ENCODE assay signal across 8 cellular contexts in genomic region chr6:111551521-111552231, GRCh38. TPM values are rescaled to one million over a fixed set of nuclear protein-coding genes. Genes with fewer than 3 reads are reported as not detected.
A peak's percentile ranks its signal among the peaks of the same experiment; 100 is the strongest.
DNase-seq lines count a peak whose midpoint lies in the region; ATAC-seq lines count a peak whose summit lies in the region.

No MANE protein-coding gene starts in this region.

- no peak overlapping the region for H3K4me3 ChIP-seq in SJSA1
- H3K4me3 ChIP-seq in iPS-20b (ENCODE audit: low read length): peak overlapping the region; percentile 46

- H3K27me3 ChIP-seq in SJSA1 (replicated peaks): no peaks in the 10 kb centered on the region
- H3K27me3 ChIP-seq in iPS-20b (ENCODE audit: insufficient read depth, low read length): no peaks in the 10 kb centered on the region

- H3K36me3 ChIP-seq in SJSA1 (0 out of 2 replicates have a peak, but pooled peaks cover 2% of the 10 kb centered on the region), iPS-20b (ENCODE audit: insufficient read depth, low read depth, low read length) (no peaks in the 10 kb centered on the region)

- H3K9me3 ChIP-seq in SJSA1 (replicated peaks): no peaks in the 10 kb centered on the region
- H3K9me3 ChIP-seq in iPS-20b (ENCODE audit: insufficient read depth, low read depth, low read length): no peaks in the 10 kb centered on the region

- DNase-seq in LHCN-M2 (ENCODE audit: low read depth) (peak; percentile 37), SJSA1 (ENCODE audit: low read depth in 1 of 2, low spot score in 2 of 2) (peak in 1 of 2 experiments; percentile 42), GM19238 (ENCODE audit: insufficient read length, low spot score) (no peak)

- ATAC-seq in HG03175 (IDR thresholded peaks at IDR 0.05; ENCODE audit: unreplicated experiment) (no peak), HG03095 (IDR thresholded peaks at IDR 0.05; ENCODE audit: unreplicated experiment) (no peak), GM19395 (IDR thresholded peaks at IDR 0.05; ENCODE audit: unreplicated experiment) (no peak)

- H3K4me1 ChIP-seq in SJSA1 (replicated peaks) (peaks cover 85% of the 10 kb centered on the region), iPS-20b (ENCODE audit: insufficient read depth, low read length) (peaks cover 24% of the 10 kb centered on the region)

- H3K27ac ChIP-seq in SJSA1: peak overlapping the region; percentile 82
- no peak overlapping the region for H3K27ac ChIP-seq in iPS-20b (ENCODE audit: low read length)
- peak overlapping the region; percentile 71 for H3K27ac ChIP-seq in temporal lobe (ENCODE audit: low read depth, low read length)

- peak overlapping the region; percentile 27; the same call in 1 of the 2 replicates for H3K9ac ChIP-seq in iPS-20b (ENCODE audit: low read depth, low read length)

RNA-seq across cellular contexts. Expression of gene TRAF3IP2, which starts 54.0 kb away (rescaled TPM):
- 18.5 and 21.8 TPM in 2 replicates for total RNA-seq in LHCN-M2 (2014; rRNA removed)
- 18.7 TPM for polyA plus RNA-seq in LHCN-M2 (2012)
- total RNA-seq in SJSA1 (2014; rRNA removed; shearing (Covaris generic)): 25.2 and 30.4 TPM in 2 replicates
- 2.2 TPM for total RNA-seq in temporal lobe
